ENCODE assay signal across 11 cellular contexts in genomic region chr10:82982110-82982608, GRCh38.
DNase-seq lines count a peak whose midpoint lies in the region; ATAC-seq and TF ChIP-seq lines count a peak whose summit lies in the region.
"Had no signal": no experiment of that assay in that cellular context is flagged by ENCODE, and none has a peak within 500 bp of the region (broad histone marks: within the 10 kb centered on the region; RNA-seq: fewer than 3 reads in every experiment).

No MANE protein-coding gene starts in this region.

- H2AK5ac ChIP-seq in H9 (ENCODE audit: insufficient read length, low read length): no peak overlapping the region

- H3K9me3 ChIP-seq in WERI-Rb-1 (ENCODE audit: severe bottlenecking) (no peaks in the 10 kb centered on the region), H9 (ENCODE audit: control insufficient read depth, low read depth, low read length) (no peaks in the 10 kb centered on the region)
- H3K9me3 ChIP-seq: upper lobe of left lung had no signal

- no peak overlapping the region for H2BK20ac ChIP-seq in H9 (ENCODE audit: low read depth, low read length, poor library complexity, severe bottlenecking)

- H4K8ac ChIP-seq in H9 (replicated peaks; ENCODE audit: insufficient read length, low read depth, low read length): no peak overlapping the region

- H3K79me2 ChIP-seq in H9 (ENCODE audit: insufficient read depth, low read length): no peaks in the 10 kb centered on the region

- DNase-seq in Caki2 (ENCODE audit: low read depth) (peak; percentile 76), SK-MEL-5 (ENCODE audit: low read depth, low spot score) (peak; percentile 34), fibroblast of the conjunctiva (ENCODE audit: low read depth) (peak; percentile 82), osteocyte (ENCODE audit: extremely low spot score, unreplicated experiment) (no peak), WERI-Rb-1 (no peak), NCI-H2171 treated with DMSO at 0.1 percent for 48 hours (lab: John Stamatoyannopoulos, UW) (no peak), H9 (no peak)
- DNase-seq: NCI-H2081 treated with DMSO at 0.1 percent for 48 hours; stimulated activated CD4-positive, alpha-beta T cell treated with anti-CD3 and anti-CD28 coated beads, Interleukin-4, amount 100 ng/mL, for 1 hour; upper lobe of left lung had no signal

- no peaks in the 10 kb centered on the region for H3K79me1 ChIP-seq in H9 (ENCODE audit: insufficient read depth, low read depth, low read length, poor library complexity, severe bottlenecking)

- ATAC-seq in HG03457 (IDR thresholded peaks at IDR 0.05; ENCODE audit: unreplicated experiment): no peak

- no CpG with 5 or more reads among the region's 5 CpGs for WGBS in H9 (ENCODE audit: extremely low coverage, insufficient read length, low lambda C conversion rate)

- H3T11ph ChIP-seq in H9 (ENCODE audit: low read length): no peak overlapping the region

- no peak overlapping the region for H3K23ac ChIP-seq in H9 (ENCODE audit: insufficient read length, low read depth, low read length)

- H3K36me3 Mint-ChIP-seq in osteocyte (ENCODE audit: unreplicated experiment) (no peaks in the 10 kb centered on the region), H9 (ENCODE audit: insufficient read depth in 1 of 3, low read depth in 3 of 3) (no peaks in the 10 kb centered on the region)

- no peak overlapping the region for H3K14ac ChIP-seq in H9 (ENCODE audit: insufficient read depth, low read length)

- H3K4me1 ChIP-seq in H9 (ENCODE audit: insufficient read depth, low read length): peaks cover 6% of the 10 kb centered on the region
- H3K4me1 ChIP-seq: upper lobe of left lung had no signal

- no peak overlapping the region for H2BK5ac ChIP-seq in H9 (ENCODE audit: insufficient read length, low read length)

- no peak overlapping the region for H2BK120ac ChIP-seq in H9 (ENCODE audit: low read depth, low read length, poor library complexity, severe bottlenecking)

- H3K27me3 ChIP-seq in WERI-Rb-1 (ENCODE audit: insufficient read depth, low read depth, severe bottlenecking): no peaks in the 10 kb centered on the region
- no peaks in the 10 kb centered on the region for H3K27me3 ChIP-seq in H9 (ENCODE audit: insufficient read depth, low read length)
- H3K27me3 ChIP-seq: upper lobe of left lung had no signal

- no peak overlapping the region for H2AFZ ChIP-seq in H9 (ENCODE audit: low read length)

- H3K56ac ChIP-seq in H9 (ENCODE audit: insufficient read length, low read depth, low read length): no peak overlapping the region

- no peak overlapping the region for H3K18ac ChIP-seq in H9 (ENCODE audit: insufficient read length, low read depth, low read length)

- no peaks in the 10 kb centered on the region for H4K20me1 ChIP-seq in H9 (ENCODE audit: control insufficient read depth, insufficient read depth, insufficient read length)

- H3K4ac ChIP-seq in H9 (ENCODE audit: low read depth, low read length): no peak overlapping the region

- H2BK12ac ChIP-seq in H9 (ENCODE audit: insufficient read length, low read depth, low read length): no peak overlapping the region

- H3K9me3 Mint-ChIP-seq in osteocyte (ENCODE audit: unreplicated experiment) (no peaks in the 10 kb centered on the region), H9 (no peaks in the 10 kb centered on the region)

- H3K9ac ChIP-seq in H9 (ENCODE audit: extremely low read depth, insufficient read length, low read length): no peak overlapping the region

- no peak overlapping the region for H3K4me2 ChIP-seq in H9 (ENCODE audit: insufficient read depth, insufficient read length, low read length)

- H3K27ac Mint-ChIP-seq in osteocyte (ENCODE audit: unreplicated experiment): peak overlapping the region; percentile 94
- no peak overlapping the region for H3K27ac Mint-ChIP-seq in H9

- H3K27ac ChIP-seq in WERI-Rb-1: no peak overlapping the region
- no peak overlapping the region for H3K27ac ChIP-seq in H9 (ENCODE audit: insufficient read length, low read depth, low read length)
- H3K27ac ChIP-seq: upper lobe of left lung had no signal

- H3K23me2 ChIP-seq in H9 (ENCODE audit: insufficient read length, low read depth, low read length, poor library complexity, severe bottlenecking): no peaks in the 10 kb centered on the region

- H3K4me3 ChIP-seq in WERI-Rb-1 (ENCODE audit: low read depth, low read length): no peak overlapping the region
- H3K4me3 ChIP-seq: upper lobe of left lung had no signal

- H3K4me3 Mint-ChIP-seq in osteocyte (ENCODE audit: unreplicated experiment): no peak overlapping the region
- H3K4me3 Mint-ChIP-seq in H9: no peak overlapping the region

- H4K91ac ChIP-seq in H9 (ENCODE audit: insufficient read length, low read depth, low read length): no peak overlapping the region

- H3K27me3 Mint-ChIP-seq in osteocyte (ENCODE audit: unreplicated experiment) (no peaks in the 10 kb centered on the region), H9 (ENCODE audit: low read depth) (no peaks in the 10 kb centered on the region)

- TF ChIP-seq CTCF in osteocyte (IDR thresholded peaks at IDR 0.05) (no peak), WERI-Rb-1 (IDR thresholded peaks at IDR 0.05; ENCODE audit: low read depth, low read length) (no peak), H9 (conservative IDR thresholded peaks at IDR 0.05) (no peak)

- H2BK15ac ChIP-seq in H9 (ENCODE audit: low read depth, low read length): no peak overlapping the region

- H3K4me1 Mint-ChIP-seq in osteocyte (ENCODE audit: unreplicated experiment) (peaks cover 29% of the 10 kb centered on the region), H9 (peaks cover 5 to 8% of the 10 kb centered on the region in 2 experiments)

- in situ Hi-C loops in Caki2 (cut with HindIII; ENCODE audit: low pct_unique_long_range_greater_than_20kb, low sequenced_read_pairs): no loop called here
- in situ Hi-C loops in SK-MEL-5 (cut with HindIII; ENCODE audit: low pct_unique_long_range_greater_than_20kb, low sequenced_read_pairs): no loop called here

- no peaks in the 10 kb centered on the region for H3K36me3 ChIP-seq in WERI-Rb-1
- H3K36me3 ChIP-seq: upper lobe of left lung had no signal

- H4K5ac ChIP-seq in H9 (ENCODE audit: insufficient read length, low read depth, low read length): no peak overlapping the region

Comparison
In these comparisons a context has a peak if more than half of its experiments do, and no peak if none do; other contexts are left out.
1. DNase-seq: peak in Caki2 (single experiment), SK-MEL-5 (single experiment) and fibroblast of the conjunctiva (single experiment); none in osteocyte (single experiment), WERI-Rb-1 (single experiment), NCI-H2171 treated with DMSO at 0.1 percent for 48 hours (single experiment) and H9 (single experiment).